1 cellular context compared by ENCODE assay signal in genomic region chr6:90000864-90001731, GRCh38.
TF ChIP-seq lines count a peak whose summit lies in the region.

No MANE protein-coding gene starts in this region.

TF ChIP-seq in SK-N-SH treated with all-trans-retinoic acid at 6 μM for 48 hours, 23 proteins besides CTCF, POLR2A, EP300 and RAD21 (continued from another document):
- TF ChIP-seq ESRRG (CRISPR knock-in tag; IDR thresholded peaks at IDR 0.05) (no peak), ISL1 (CRISPR knock-in tag; IDR thresholded peaks at IDR 0.05) (no peak), POU6F1 (CRISPR knock-in tag; IDR thresholded peaks at IDR 0.05; ENCODE audit: borderline replicate concordance, low read depth) (no peak), ZNF70 (CRISPR knock-in tag; IDR thresholded peaks at IDR 0.05) (no peak), TOX (CRISPR knock-in tag; IDR thresholded peaks at IDR 0.05; ENCODE audit: borderline replicate concordance) (no peak)
